ENCODE assay signal across 8 cellular contexts in the genomic region with DNA sequence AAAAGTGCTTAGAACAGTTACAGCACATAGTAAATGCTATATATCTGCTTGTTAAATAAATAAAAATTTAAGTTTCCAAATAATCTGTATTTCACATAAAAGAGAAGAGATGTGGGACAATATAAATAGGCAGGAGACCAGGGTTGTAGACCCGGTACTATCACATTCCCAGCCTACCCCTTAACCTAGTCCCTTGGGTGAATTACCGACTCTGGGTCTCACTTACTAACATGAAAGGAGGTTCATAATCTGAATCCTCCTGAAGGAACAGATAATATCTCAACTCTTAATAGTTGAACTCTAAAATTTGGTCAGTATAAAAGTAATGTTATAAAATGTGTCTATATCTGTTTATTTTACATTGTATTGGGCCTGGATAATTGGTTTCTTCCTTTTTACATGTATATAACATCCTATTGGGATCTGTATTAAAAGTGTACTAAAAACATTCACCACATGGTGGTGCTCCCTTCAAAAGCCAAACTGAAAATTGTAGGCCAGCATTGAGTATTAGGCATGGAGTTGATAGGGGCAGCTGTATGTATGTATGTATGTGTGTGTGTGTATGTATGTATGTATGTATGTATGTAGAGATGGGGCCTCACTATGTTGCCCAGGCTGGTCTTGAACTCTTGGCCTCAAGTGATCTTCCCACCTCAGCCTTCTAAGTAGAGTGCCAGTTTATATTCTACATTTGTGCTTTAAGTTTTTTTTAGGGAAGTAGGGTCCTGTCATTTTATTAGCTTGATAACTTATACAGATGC.
DNase-seq lines count a peak whose midpoint lies in the region; ATAC-seq and TF ChIP-seq lines count a peak whose summit lies in the region.

No MANE protein-coding gene starts in this region.

- H3K27me3 ChIP-seq in colonic mucosa, result no peaks in the 10 kb centered on the region
- H3K27me3 ChIP-seq in right lobe of liver, result no peaks in the 10 kb centered on the region
- H3K27me3 ChIP-seq in vagina, result no peaks in the 10 kb centered on the region

- H3K4me1 ChIP-seq in colonic mucosa (peaks cover 11% of the 10 kb centered on the region), right lobe of liver (peaks cover 0 to 12% (median 0%) of the 10 kb centered on the region in 4 donors), vagina (peaks cover 11% of the 10 kb centered on the region)

- TF ChIP-seq POLR2A in right lobe of liver (IDR thresholded peaks at IDR 0.05) (no peak), vagina (IDR thresholded peaks at IDR 0.05) (no peak)

- H3K27ac ChIP-seq in colonic mucosa (no peak overlapping the region), right lobe of liver (no peak overlapping the region), vagina (no peak overlapping the region)

- H3K36me3 ChIP-seq in colonic mucosa, result no peaks in the 10 kb centered on the region
- no peaks in the 10 kb centered on the region for H3K36me3 ChIP-seq in right lobe of liver
- H3K36me3 ChIP-seq in vagina, result no peaks in the 10 kb centered on the region

- peak; percentile 74 for DNase-seq in EL
- peak; percentile 37 for DNase-seq in Jurkat, Clone E6-1 (ENCODE audit: low read depth, low spot score)
- peak; percentile 4 for DNase-seq in OCI-M2 (lab: John Stamatoyannopoulos, UW; ENCODE audit: unreplicated experiment)
- DNase-seq in colonic mucosa, result no peak
- DNase-seq in right lobe of liver, result no peak
- DNase-seq in vagina (ENCODE audit: extremely low spot score in 2 of 2), result no peak
- no peak for DNase-seq in 8988T
- no peak for DNase-seq in stimulated activated CD8-positive, alpha-beta memory T cell treated with anti-CD3 and anti-CD28 coated beads, Interleukin-4, amount 100 ng/mL, for 48 hours

- H3K9me3 ChIP-seq in colonic mucosa, result no peaks in the 10 kb centered on the region
- no peaks in the 10 kb centered on the region for H3K9me3 ChIP-seq in right lobe of liver
- H3K9me3 ChIP-seq in vagina, result no peaks in the 10 kb centered on the region

- no peak overlapping the region for H3K4me3 ChIP-seq in Jurkat, Clone E6-1 (ENCODE audit: low read length)
- H3K4me3 ChIP-seq in colonic mucosa, result no peak overlapping the region
- H3K4me3 ChIP-seq in right lobe of liver, result no peak overlapping the region
- no peak overlapping the region for H3K4me3 ChIP-seq in vagina

- intact Hi-C loops in colonic mucosa (cut with DNase I), result loop anchor here (5.0 kb wide), 2 partner anchors 64 to 91 kb away; no protein-coding TSS in a partner anchor
- intact Hi-C loops in right lobe of liver (cut with DNase I), result loop anchor here (5.0 to 10.0 kb wide), 2 partner anchors 91 to 94 kb away; no protein-coding TSS in a partner anchor
- intact Hi-C loops in vagina (cut with DNase I), result loop anchor here (5.0 kb wide), 3 partner anchors 59 to 166 kb away; a partner anchor contains a TSS

- WGBS in right lobe of liver (ENCODE audit: insufficient coverage, low coverage, low lambda C conversion rate, missing lambda C conversion rate), result 54% methylated on average over 2 of the region's 2 CpGs

- no peak overlapping the region for H3K9ac ChIP-seq in colonic mucosa (ENCODE audit: low read depth in 2 of 2, low read length in 2 of 2)

- ATAC-seq in right lobe of liver, result peak; percentile 71 to 76 (median 74)

- TF ChIP-seq CTCF in colonic mucosa (IDR thresholded peaks at IDR 0.05), result peak; percentile 64
- TF ChIP-seq CTCF in right lobe of liver (IDR thresholded peaks at IDR 0.05), result peak; percentile 52 to 63 (median 61)
- peak; percentile 51 to 76 (median 70) for TF ChIP-seq CTCF in vagina (IDR thresholded peaks at IDR 0.05)

Comparison
In these comparisons a context has a peak if more than half of its experiments do, and no peak if none do; other contexts are left out.
1. DNase-seq: peak in EL (single experiment), Jurkat, Clone E6-1 (single experiment) and OCI-M2 (single experiment); none in colonic mucosa (single experiment), right lobe of liver (0 of 3), vagina (0 of 2), 8988T (single experiment) and stimulated activated CD8-positive, alpha-beta memory T cell treated with anti-CD3 and anti-CD28 coated beads, Interleukin-4, amount 100 ng/mL, for 48 hours (single experiment).
2. Peak in every context shown above with its lines, with median percentiles within 50 percentile points of each other: CTCF ChIP-seq.